ENCODE assay signal across 7 cellular contexts in genomic region chr4:23312686-23313085, GRCh38.
"Had no signal": no experiment of that assay in that cellular context is flagged by ENCODE, and none has a peak within 500 bp of the region (broad histone marks: within the 10 kb centered on the region; RNA-seq: fewer than 3 reads in every experiment).

No MANE protein-coding gene starts in this region.

- DNase-seq: GM23248, GOT3, H7, HCEC 1CT, KBM-7 had no signal

- H2AFZ ChIP-seq: GM23248 had no signal

- H3K27ac ChIP-seq: GM23248, KMS-11 had no signal

- H3K4me2 ChIP-seq: KMS-11 had no signal

- H3K9ac ChIP-seq: GM23248, KMS-11 had no signal

- FAIRE-seq: HTR-8/SVneo had no signal

- H3K4me3 ChIP-seq: GM23248 had no signal
